ENCODE assay signal across 1 cellular context in the genomic region with DNA sequence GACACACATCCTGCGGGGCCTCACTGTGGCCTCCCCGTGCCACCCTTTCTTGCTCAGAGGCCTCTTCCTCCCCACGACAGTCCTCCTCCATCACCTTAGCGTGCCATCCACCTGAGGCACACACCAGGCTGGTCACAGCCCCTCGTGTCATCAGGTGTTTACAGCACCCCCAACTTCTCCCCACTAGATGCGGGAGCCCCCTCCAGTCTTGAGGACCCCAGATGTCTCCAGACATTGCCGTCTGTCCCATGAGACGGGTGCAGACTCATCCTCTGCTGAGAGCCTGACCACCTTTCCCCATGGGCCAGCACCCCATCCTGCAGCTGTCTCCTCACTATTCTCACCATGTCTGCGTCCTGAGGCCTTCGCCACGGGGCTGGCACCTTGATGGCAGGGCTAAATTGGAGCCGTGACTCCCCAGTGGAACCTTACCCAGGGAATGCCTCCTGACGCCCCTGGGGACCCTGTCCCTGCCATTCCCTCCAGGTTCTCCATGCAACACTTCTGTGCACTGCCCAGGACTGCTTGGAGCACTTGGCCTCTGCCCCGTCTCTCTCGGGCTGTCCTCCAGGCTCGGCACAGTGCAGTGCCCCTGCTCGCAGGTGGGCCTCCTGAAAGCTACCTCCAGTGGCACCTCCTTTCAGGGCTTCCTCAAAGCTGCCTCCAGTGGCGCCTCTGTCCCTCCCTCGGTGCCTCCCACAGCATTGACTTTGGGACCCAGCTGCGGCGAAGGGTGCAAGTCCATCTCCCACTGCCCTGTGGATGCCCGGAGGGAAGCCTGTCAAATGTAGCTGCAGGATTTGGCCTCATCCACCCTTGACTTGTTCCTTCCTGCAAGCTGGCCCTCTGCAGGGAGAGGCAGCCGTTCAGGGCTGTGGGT.
TF ChIP-seq lines count a peak whose summit lies in the region.

No MANE protein-coding gene starts in this region.

TF ChIP-seq in HepG2, 621 proteins besides CTCF, POLR2A, EP300 and RAD21 (continued from another document):
- TF ChIP-seq RERE (CRISPR knock-in tag; IDR thresholded peaks at IDR 0.05; ENCODE audit: low read depth) (no peak), SP5 (CRISPR knock-in tag; IDR thresholded peaks at IDR 0.05; ENCODE audit: borderline replicate concordance, low read depth) (no peak), NFYB (CRISPR knock-in tag; IDR thresholded peaks at IDR 0.05) (no peak)
- TF ChIP-seq, protein P1, sequence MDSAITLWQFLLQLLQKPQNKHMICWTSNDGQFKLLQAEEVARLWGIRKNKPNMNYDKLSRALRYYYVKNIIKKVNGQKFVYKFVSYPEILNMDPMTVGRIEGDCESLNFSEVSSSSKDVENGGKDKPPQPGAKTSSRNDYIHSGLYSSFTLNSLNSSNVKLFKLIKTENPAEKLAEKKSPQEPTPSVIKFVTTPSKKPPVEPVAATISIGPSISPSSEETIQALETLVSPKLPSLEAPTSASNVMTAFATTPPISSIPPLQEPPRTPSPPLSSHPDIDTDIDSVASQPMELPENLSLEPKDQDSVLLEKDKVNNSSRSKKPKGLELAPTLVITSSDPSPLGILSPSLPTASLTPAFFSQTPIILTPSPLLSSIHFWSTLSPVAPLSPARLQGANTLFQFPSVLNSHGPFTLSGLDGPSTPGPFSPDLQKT (CRISPR knock-in tag; IDR thresholded peaks at IDR 0.05; ENCODE audit: borderline replicate concordance) = no peak
- TF ChIP-seq, protein P2, sequence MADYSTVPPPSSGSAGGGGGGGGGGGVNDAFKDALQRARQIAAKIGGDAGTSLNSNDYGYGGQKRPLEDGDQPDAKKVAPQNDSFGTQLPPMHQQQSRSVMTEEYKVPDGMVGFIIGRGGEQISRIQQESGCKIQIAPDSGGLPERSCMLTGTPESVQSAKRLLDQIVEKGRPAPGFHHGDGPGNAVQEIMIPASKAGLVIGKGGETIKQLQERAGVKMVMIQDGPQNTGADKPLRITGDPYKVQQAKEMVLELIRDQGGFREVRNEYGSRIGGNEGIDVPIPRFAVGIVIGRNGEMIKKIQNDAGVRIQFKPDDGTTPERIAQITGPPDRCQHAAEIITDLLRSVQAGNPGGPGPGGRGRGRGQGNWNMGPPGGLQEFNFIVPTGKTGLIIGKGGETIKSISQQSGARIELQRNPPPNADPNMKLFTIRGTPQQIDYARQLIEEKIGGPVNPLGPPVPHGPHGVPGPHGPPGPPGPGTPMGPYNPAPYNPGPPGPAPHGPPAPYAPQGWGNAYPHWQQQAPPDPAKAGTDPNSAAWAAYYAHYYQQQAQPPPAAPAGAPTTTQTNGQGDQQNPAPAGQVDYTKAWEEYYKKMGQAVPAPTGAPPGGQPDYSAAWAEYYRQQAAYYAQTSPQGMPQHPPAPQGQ (CRISPR knock-in tag; IDR thresholded peaks at IDR 0.05; ENCODE audit: borderline replicate concordance) = no peak
